9 cellular contexts compared by ENCODE assay signal in genomic region chr6:39792501-39793450, GRCh38. TPM values are rescaled to one million over a fixed set of nuclear protein-coding genes. Genes with fewer than 3 reads are reported as not detected.
DNase-seq lines count a peak whose midpoint lies in the region; ATAC-seq and TF ChIP-seq lines count a peak whose summit lies in the region.
"Had no signal": no experiment of that assay in that cellular context is flagged by ENCODE, and none has a peak within 500 bp of the region (broad histone marks: within the 10 kb centered on the region; RNA-seq: fewer than 3 reads in every experiment).

No MANE protein-coding gene starts in this region.

- TF ChIP-seq CTCF in endodermal cell (conservative IDR thresholded peaks at IDR 0.05) (no peak), mucosa of descending colon (IDR thresholded peaks at IDR 0.05) (no peak), tibial artery (IDR thresholded peaks at IDR 0.05) (no peak)

- DNase-seq in NCI-H2171 treated with DMSO at 0.1 percent for 48 hours (lab: John Stamatoyannopoulos, UW) (peak; percentile 34), NCI-H2171 (lab: John Stamatoyannopoulos, UW) (no peak), endodermal cell (peak; percentile 55), mucosa of descending colon (peak in 1 of 3 donors; percentile 28), tibial artery (no peak), left lobe of liver (ENCODE audit: low spot score) (no peak)
- DNase-seq: 8988T had no signal

- H3K27me3 Mint-ChIP-seq in endodermal cell (ENCODE audit: insufficient read depth): peaks cover 29% of the 10 kb centered on the region

- peak overlapping the region; percentile 63 for H3K4me3 ChIP-seq in endodermal cell (ENCODE audit: low read length)
- H3K4me3 ChIP-seq in mucosa of descending colon: peak overlapping the region; percentile 9
- peak overlapping the region; percentile 63 to 82 for H3K4me3 ChIP-seq in tibial artery

- no peaks in the 10 kb centered on the region for H3K36me3 Mint-ChIP-seq in endodermal cell (ENCODE audit: low read depth)

- H3K4me3 Mint-ChIP-seq in endodermal cell: peak overlapping the region; percentile 60

- H3K27ac ChIP-seq in endodermal cell (ENCODE audit: low read depth, low read length) (no peak overlapping the region), tibial artery (peak overlapping the region; percentile 86 to 95)

- WGBS in endodermal cell (ENCODE audit: insufficient coverage in 1 of 2, insufficient read length in 1 of 2), 2 experiments: 51 to 54% methylated on average over 14 to 33 of the region's 33 CpGs

- H3K9ac ChIP-seq in endodermal cell (ENCODE audit: extremely low read depth, low read length, poor library complexity, severe bottlenecking): no peak overlapping the region

- H3K4me1 ChIP-seq in endodermal cell (ENCODE audit: control insufficient read depth, insufficient read depth, low read length) (no peaks in the 10 kb centered on the region), mucosa of descending colon (ENCODE audit: low read depth) (peaks cover 3% of the 10 kb centered on the region), tibial artery (peaks cover 0 to 60% (median 32%) of the 10 kb centered on the region in 4 donors)

- H3K36me3 ChIP-seq in endodermal cell (ENCODE audit: control insufficient read depth, insufficient read depth, low read length): no peaks in the 10 kb centered on the region
- H3K36me3 ChIP-seq in mucosa of descending colon (ENCODE audit: low read depth): no peaks in the 10 kb centered on the region
- no peaks in the 10 kb centered on the region for H3K36me3 ChIP-seq in tibial artery

- ATAC-seq in mucosa of descending colon (no peak), GM18498 (IDR thresholded peaks at IDR 0.05; ENCODE audit: unreplicated experiment) (no peak), left lobe of liver (no peak), GM19395 (IDR thresholded peaks at IDR 0.05; ENCODE audit: unreplicated experiment) (no peak)

- intact Hi-C loops in mucosa of descending colon (cut with DNase I, micrococcal nuclease) (no loop called here), tibial artery (cut with DNase I; ENCODE audit: low total_unique reads) (no loop called here)

- H3K27ac Mint-ChIP-seq in endodermal cell: no peak overlapping the region

- H3K4me1 Mint-ChIP-seq in endodermal cell: peaks cover 4% of the 10 kb centered on the region

- H3K9me3 Mint-ChIP-seq in endodermal cell: no peaks in the 10 kb centered on the region

- H3K27me3 ChIP-seq in endodermal cell (ENCODE audit: control insufficient read depth, insufficient read depth, low read length, poor library complexity, severe bottlenecking) (peaks cover 30% of the 10 kb centered on the region), tibial artery (no peaks in the 10 kb centered on the region)

- no peaks in the 10 kb centered on the region for H3K9me3 ChIP-seq in endodermal cell (ENCODE audit: control insufficient read depth, low read length)
- H3K9me3 ChIP-seq in mucosa of descending colon: no peaks in the 10 kb centered on the region
- H3K9me3 ChIP-seq in tibial artery: no peaks in the 10 kb centered on the region

RNA-seq across cellular contexts. Expression of gene DAAM2, which starts 0.6 kb away (rescaled TPM):
- 1 to 10 TPM in 1 of 2 donors, under 1 TPM in 1; 0.33 to 1.2 TPM for total RNA-seq in endodermal cell
- polyA plus RNA-seq in endodermal cell (2013, experiment 1 of 2): 5.7 TPM
- polyA plus RNA-seq in endodermal cell (2013, experiment 2 of 2): 6.7 TPM
- 10 to 100 TPM in 1 of 3 donors, 1 to 10 TPM in 2; 6.1 to 27.8 (median 9.1) TPM for total RNA-seq in mucosa of descending colon
- 6.0 TPM for total RNA-seq in left lobe of liver

Comparison
In these comparisons a context has a peak if more than half of its experiments do, and no peak if none do; other contexts are left out.
1. DNase-seq: peak in NCI-H2171 treated with DMSO at 0.1 percent for 48 hours (single experiment) and endodermal cell (single experiment); none in NCI-H2171 (single experiment), tibial artery (0 of 2) and left lobe of liver (single experiment).
2. H3K4me3 ChIP-seq: peak in every context shown above with its lines; median percentile 72 in tibial artery; 63 in endodermal cell; 9 in mucosa of descending colon.